13 cellular contexts compared by ENCODE assay signal in the genomic region with DNA sequence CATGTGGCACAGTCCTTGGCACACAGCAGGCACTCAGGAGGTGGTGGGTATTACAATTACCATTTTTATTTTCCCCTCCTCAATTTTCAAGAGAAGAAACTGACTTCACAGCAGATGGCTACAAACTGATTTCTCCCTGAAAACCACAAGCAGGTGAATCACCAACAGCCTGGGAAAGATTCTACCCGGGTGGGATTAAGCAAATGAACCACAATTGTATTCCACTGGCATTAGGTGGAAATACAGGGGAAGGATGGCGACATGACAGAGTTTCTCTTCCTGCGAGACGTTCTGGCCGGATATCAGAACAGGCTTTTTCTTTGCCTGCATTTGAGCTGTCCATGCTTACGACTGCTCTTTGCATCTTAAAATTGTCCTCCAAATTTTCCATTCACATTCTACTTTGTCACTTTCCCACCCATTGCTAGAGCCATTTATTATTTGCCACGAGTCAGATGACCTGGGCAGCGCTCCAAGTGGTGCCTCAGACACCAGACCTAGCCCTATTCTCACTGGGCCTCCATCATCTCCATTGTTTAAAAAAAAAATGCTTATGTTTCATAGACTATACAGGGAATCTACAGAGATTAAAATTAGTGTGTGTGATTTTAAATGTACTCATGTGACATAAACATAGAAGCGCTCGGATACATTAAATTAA. TPM values are rescaled to one million over a fixed set of nuclear protein-coding genes. Genes with fewer than 3 reads are reported as not detected.
DNase-seq lines count a peak whose midpoint lies in the region; ATAC-seq, FAIRE-seq and TF ChIP-seq lines count a peak whose summit lies in the region.
"Had no signal": no experiment of that assay in that cellular context is flagged by ENCODE, and none has a peak within 500 bp of the region (broad histone marks: within the 10 kb centered on the region; RNA-seq: fewer than 3 reads in every experiment).

No MANE protein-coding gene starts in this region.

- no peaks in the 10 kb centered on the region for H3K27me3 Mint-ChIP-seq in activated naive CD8-positive, alpha-beta T cell
- H3K27me3 Mint-ChIP-seq in activated naive CD8-positive, alpha-beta T cell treated with anti-CD3 and anti-CD28 coated beads for 36 hours = no peaks in the 10 kb centered on the region

- H3K4me3 ChIP-seq in smooth muscle cell = no peak overlapping the region
- H3K4me3 ChIP-seq: tibial artery had no signal

- peak overlapping the region; percentile 37 for H3K4me2 ChIP-seq in smooth muscle cell

- H3K27ac Mint-ChIP-seq in activated naive CD8-positive, alpha-beta T cell = peak overlapping the region; percentile 59
- H3K27ac Mint-ChIP-seq in activated naive CD8-positive, alpha-beta T cell treated with anti-CD3 and anti-CD28 coated beads for 36 hours = no peak overlapping the region

- H3K27ac ChIP-seq in epithelial cell of prostate (peak overlapping the region; percentile 13), smooth muscle cell (ENCODE audit: low read depth) (peak overlapping the region; percentile 24)
- H3K27ac ChIP-seq: tibial artery had no signal

- no peaks in the 10 kb centered on the region for H3K9me3 ChIP-seq in smooth muscle cell (replicated peaks; ENCODE audit: low read depth)
- H3K9me3 ChIP-seq: tibial artery had no signal

- peaks cover 1% of the 10 kb centered on the region for H3K4me1 ChIP-seq in smooth muscle cell (ENCODE audit: low read depth)

- no peak overlapping the region for H3K9ac ChIP-seq in smooth muscle cell (ENCODE audit: low read depth)

- H3F3A ChIP-seq in smooth muscle cell (ENCODE audit: low read depth) = peaks cover 2% of the 10 kb centered on the region

- H2AFZ ChIP-seq in smooth muscle cell (ENCODE audit: low read depth) = no peak overlapping the region

- no peaks in the 10 kb centered on the region for H3K36me3 ChIP-seq in smooth muscle cell (ENCODE audit: low read depth)
- H3K36me3 ChIP-seq: tibial artery had no signal

- no peak for TF ChIP-seq POLR2A in GM18505 (IDR thresholded peaks at IDR 0.05; ENCODE audit: borderline replicate concordance, extremely low read depth, insufficient read depth, insufficient read length)

- no peak for ATAC-seq in GM18505 (IDR thresholded peaks at IDR 0.05; ENCODE audit: unreplicated experiment)
- no peak for ATAC-seq in HG02884 (IDR thresholded peaks at IDR 0.05; ENCODE audit: unreplicated experiment)

- WGBS in smooth muscle cell (ENCODE audit: low lambda C conversion rate) = 76% methylated on average over 10 of the region's 10 CpGs

- peaks cover 10% of the 10 kb centered on the region for H3K79me2 ChIP-seq in smooth muscle cell (ENCODE audit: low read depth)

- peaks cover 6% of the 10 kb centered on the region for H3K36me3 Mint-ChIP-seq in activated naive CD8-positive, alpha-beta T cell
- H3K36me3 Mint-ChIP-seq in activated naive CD8-positive, alpha-beta T cell treated with anti-CD3 and anti-CD28 coated beads for 36 hours = peaks cover 3% of the 10 kb centered on the region

- no peak for TF ChIP-seq CTCF in smooth muscle cell (IDR thresholded peaks at IDR 0.05; ENCODE audit: borderline replicate concordance, insufficient read depth, poor library complexity, severe bottlenecking)

- peaks cover 64% of the 10 kb centered on the region for H4K20me1 ChIP-seq in smooth muscle cell (ENCODE audit: low read depth)

- H3K4me1 Mint-ChIP-seq in activated naive CD8-positive, alpha-beta T cell (ENCODE audit: low read depth) = peaks cover 77% of the 10 kb centered on the region
- H3K4me1 Mint-ChIP-seq in activated naive CD8-positive, alpha-beta T cell treated with anti-CD3 and anti-CD28 coated beads for 36 hours = peaks cover 67% of the 10 kb centered on the region

- no peaks in the 10 kb centered on the region for H3K27me3 ChIP-seq in smooth muscle cell (ENCODE audit: low read depth)
- H3K27me3 ChIP-seq: tibial artery had no signal

- no peak for DNase-seq in activated naive CD8-positive, alpha-beta T cell treated with anti-CD3 and anti-CD28 coated beads for 36 hours
- DNase-seq in RCC 7860 (ENCODE audit: low spot score) (peak; percentile 84), epithelial cell of prostate (ENCODE audit: low read depth, low spot score) (no peak), smooth muscle cell (lab: John Stamatoyannopoulos, UW; ENCODE audit: unreplicated experiment) (no peak), islet precursor cell (no peak)
- DNase-seq: activated CD8-positive, alpha-beta memory T cell treated with anti-CD3 and anti-CD28 coated beads for 24 hours; amniotic stem cell; NCI-H345; tibial artery had no signal

- peak overlapping the region; percentile 13 for H3K4me3 Mint-ChIP-seq in activated naive CD8-positive, alpha-beta T cell
- H3K4me3 Mint-ChIP-seq in activated naive CD8-positive, alpha-beta T cell treated with anti-CD3 and anti-CD28 coated beads for 36 hours = no peak overlapping the region

- FAIRE-seq in RCC 7860 (lab: Jason Lieb, UNC) = peak; percentile 98

- H3K9me3 Mint-ChIP-seq in activated naive CD8-positive, alpha-beta T cell (ENCODE audit: low read depth) = no peaks in the 10 kb centered on the region
- no peaks in the 10 kb centered on the region for H3K9me3 Mint-ChIP-seq in activated naive CD8-positive, alpha-beta T cell treated with anti-CD3 and anti-CD28 coated beads for 36 hours

RNA-seq across cellular contexts. Expression of gene DENND11, which starts 4.6 kb away (rescaled TPM):
- total RNA-seq in activated naive CD8-positive, alpha-beta T cell treated with anti-CD3 and anti-CD28 coated beads for 36 hours = 10 to 100 TPM; 29.9 to 32.9 TPM
- 9.3 and 10.3 TPM in 2 replicates for total RNA-seq in smooth muscle cell
- 3.2 and 3.7 TPM in 2 replicates for polyA plus RNA-seq in smooth muscle cell

RNA-seq across cellular contexts. Expression of gene WEE2, which starts 10.8 kb away (rescaled TPM):
- total RNA-seq in activated naive CD8-positive, alpha-beta T cell treated with anti-CD3 and anti-CD28 coated beads for 36 hours = not detected
- not detected in 2 replicates for total RNA-seq in smooth muscle cell
- not detected in 2 replicates for polyA plus RNA-seq in smooth muscle cell
- total RNA-seq: posterior vena cava had no signal

RNA-seq across cellular contexts. Expression of gene SSBP1, which starts 40.8 kb away (rescaled TPM):
- total RNA-seq in activated naive CD8-positive, alpha-beta T cell treated with anti-CD3 and anti-CD28 coated beads for 36 hours = 100 to 1,000 TPM; 309 to 318 TPM
- total RNA-seq in smooth muscle cell = 178 and 255 TPM in 2 replicates
- polyA plus RNA-seq in smooth muscle cell = 202 and 225 TPM in 2 replicates
